Comparison of ENCODE assay signal across 22 cellular contexts in genomic region chr6:53294611-53295010, GRCh38. TPM values are rescaled to one million over a fixed set of nuclear protein-coding genes. Genes with fewer than 3 reads are reported as not detected.
A peak's percentile ranks its signal among the peaks of the same experiment; 100 is the strongest.
DNase-seq lines count a peak whose midpoint lies in the region; ATAC-seq and TF ChIP-seq lines count a peak whose summit lies in the region.
"Had no signal": no experiment of that assay in that cellular context is flagged by ENCODE, and none has a peak within 500 bp of the region (broad histone marks: within the 10 kb centered on the region; RNA-seq: fewer than 3 reads in every experiment).

No MANE protein-coding gene starts in this region.

- H3K9me3 Mint-ChIP-seq in activated T-cell treated with anti-CD3 and anti-CD28 coated beads, Interleukin-2, amount 50 U/mL, for 24 hours = no peaks in the 10 kb centered on the region
- no peaks in the 10 kb centered on the region for H3K9me3 Mint-ChIP-seq in activated T-cell treated with anti-CD3 and anti-CD28 coated beads, Interleukin-2, amount 50 U/mL, for 4 hours
- H3K9me3 Mint-ChIP-seq in CD4-positive, alpha-beta memory T cell = no peaks in the 10 kb centered on the region
- no peaks in the 10 kb centered on the region for H3K9me3 Mint-ChIP-seq in T-cell
- H3K9me3 Mint-ChIP-seq in naive thymus-derived CD4-positive, alpha-beta T cell = no peaks in the 10 kb centered on the region
- H3K9me3 Mint-ChIP-seq: neural progenitor cell; stimulated activated naive CD8-positive, alpha-beta T cell treated with anti-CD3 and anti-CD28 coated beads, Interleukin-15, amount 100 ng/mL, for 72 hours had no signal

- BruUV-seq in OCI-LY7 (replicated peaks; lab: Mats Ljungman, UMichigan) = no TSS peak

- peaks cover 44% of the 10 kb centered on the region for H3K79me2 ChIP-seq in OCI-LY7 (ENCODE audit: insufficient read depth, low read depth, low read length)
- H3K79me2 ChIP-seq: parathyroid adenoma had no signal

- no peak overlapping the region for H3K4me2 ChIP-seq in OCI-LY7 (ENCODE audit: low read length)
- H3K4me2 ChIP-seq: neural progenitor cell, PC-9 had no signal

- no peak for TF ChIP-seq CTCF in OCI-LY7 (conservative IDR thresholded peaks at IDR 0.05; ENCODE audit: low read length)

- no peaks in the 10 kb centered on the region for H3K27me3 Mint-ChIP-seq in activated T-cell treated with anti-CD3 and anti-CD28 coated beads, Interleukin-2, amount 50 U/mL, for 24 hours
- H3K27me3 Mint-ChIP-seq in activated T-cell treated with anti-CD3 and anti-CD28 coated beads, Interleukin-2, amount 50 U/mL, for 4 hours (ENCODE audit: low read depth) = no peaks in the 10 kb centered on the region
- no peaks in the 10 kb centered on the region for H3K27me3 Mint-ChIP-seq in CD4-positive, alpha-beta memory T cell
- no peaks in the 10 kb centered on the region for H3K27me3 Mint-ChIP-seq in T-cell
- no peaks in the 10 kb centered on the region for H3K27me3 Mint-ChIP-seq in naive thymus-derived CD4-positive, alpha-beta T cell
- H3K27me3 Mint-ChIP-seq: stimulated activated naive CD8-positive, alpha-beta T cell treated with anti-CD3 and anti-CD28 coated beads, Interleukin-15, amount 100 ng/mL, for 72 hours had no signal

- H3K36me3 ChIP-seq in CD4-positive, alpha-beta memory T cell (ENCODE audit: insufficient read depth, low read length) = no peaks in the 10 kb centered on the region
- H3K36me3 ChIP-seq in naive thymus-derived CD4-positive, alpha-beta T cell (ENCODE audit: control insufficient read depth in 2 of 3, insufficient read depth in 3 of 3, low read length in 3 of 3) = no peaks in the 10 kb centered on the region
- peaks cover 57% of the 10 kb centered on the region for H3K36me3 ChIP-seq in OCI-LY7 (ENCODE audit: insufficient read depth, low read length)
- H3K36me3 ChIP-seq: neural progenitor cell, thyroid gland, vagina had no signal

- no peaks in the 10 kb centered on the region for H3K9me3 ChIP-seq in CD4-positive, alpha-beta memory T cell (ENCODE audit: control insufficient read depth in 1 of 2, low read length in 2 of 2)
- H3K9me3 ChIP-seq in naive thymus-derived CD4-positive, alpha-beta T cell (ENCODE audit: control insufficient read depth in 2 of 3, low read length in 3 of 3) = no peaks in the 10 kb centered on the region
- H3K9me3 ChIP-seq in OCI-LY7 (ENCODE audit: low read length) = no peaks in the 10 kb centered on the region
- H3K9me3 ChIP-seq: thyroid gland, vagina had no signal

- POLR2A ChIA-PET in CD4-positive, alpha-beta memory T cell (lab: Charles Lee; ENCODE audit: partially characterized antibody) = interaction anchor here (1.2 to 3.7 kb wide), 4 partner anchors 8 to 54 kb away, joined by 3 to 24 read pairs (median 5); partner anchors contain the start of gene ELOVL5
- POLR2A ChIA-PET in T-cell (lab: Charles Lee) = interaction anchor here (0.7 to 0.9 kb wide), 2 partner anchors 8 to 25 kb away, joined by 3 to 4 read pairs; no protein-coding TSS in a partner anchor
- POLR2A ChIA-PET in naive thymus-derived CD4-positive, alpha-beta T cell (lab: Charles Lee) = interaction anchor here (0.7 to 1.1 kb wide), 3 partner anchors 9 to 115 kb away, joined by 3 to 4 read pairs (median 3); no protein-coding TSS in a partner anchor
- POLR2A ChIA-PET in OCI-LY7 (lab: Charles Lee) = interaction anchor here (0.7 to 3.5 kb wide), 3 partner anchors 8 to 65 kb away, joined by 3 to 25 read pairs (median 4); no protein-coding TSS in a partner anchor

- H3K9me2 ChIP-seq in OCI-LY7 (ENCODE audit: insufficient read depth, low read length) = no peaks in the 10 kb centered on the region

- intact Hi-C loops in CD4-positive, alpha-beta memory T cell (cut with micrococcal nuclease) = loop anchor here (2.0 to 10.0 kb wide), 4 partner anchors 20 to 190 kb away; no protein-coding TSS in a partner anchor
- intact Hi-C loops in naive thymus-derived CD4-positive, alpha-beta T cell (cut with micrococcal nuclease) = loop anchor here (1.0 to 10.0 kb wide), 5 partner anchors 52 to 500 kb away; partner anchors contain the start of genes GCLC (in 1 of the 2) and LRRC1 (in 1 of the 2)
- intact Hi-C loops in head of caudate nucleus (cut with DNase I) = loop anchor here (5.0 kb wide), 1 partner anchor 53 kb away; the partner anchor contains the start of gene ELOVL5
- intact Hi-C loops in OCI-LY7 (cut with micrococcal nuclease; ENCODE audit: unreplicated experiment) = loop anchor here (1.0 to 5.0 kb wide), 4 partner anchors 53 to 190 kb away; partner anchors contain the start of gene ELOVL5

- 0 out of 2 replicates have a peak, but pooled peaks cover 24% of the 10 kb centered on the region for H4K20me1 ChIP-seq in OCI-LY7 (ENCODE audit: insufficient read depth, low read length)

- no peak overlapping the region for H3K4me3 Mint-ChIP-seq in activated T-cell treated with anti-CD3 and anti-CD28 coated beads, Interleukin-2, amount 50 U/mL, for 24 hours
- no peak overlapping the region for H3K4me3 Mint-ChIP-seq in activated T-cell treated with anti-CD3 and anti-CD28 coated beads, Interleukin-2, amount 50 U/mL, for 4 hours
- H3K4me3 Mint-ChIP-seq in CD4-positive, alpha-beta memory T cell = peak overlapping the region in 3 of 8 donors; percentile 4 to 47 (median 47)
- no peak overlapping the region for H3K4me3 Mint-ChIP-seq in T-cell
- peak overlapping the region in 3 of 10 donors; percentile 1 to 36 (median 11) for H3K4me3 Mint-ChIP-seq in naive thymus-derived CD4-positive, alpha-beta T cell
- H3K4me3 Mint-ChIP-seq: neural progenitor cell; stimulated activated naive CD8-positive, alpha-beta T cell treated with anti-CD3 and anti-CD28 coated beads, Interleukin-15, amount 100 ng/mL, for 72 hours had no signal

- CTCF ChIA-PET in CD4-positive, alpha-beta memory T cell (lab: Charles Lee; ENCODE audit: partially characterized antibody) = interaction anchor here (0.6 to 3.7 kb wide), 14 partner anchors 8 to 122 kb away, joined by 3 to 20 read pairs (median 4); partner anchors contain the start of gene ELOVL5
- CTCF ChIA-PET in T-cell (lab: Charles Lee) = interaction anchor here (0.6 to 1.6 kb wide), 8 partner anchors 8 to 434 kb away, joined by 3 to 8 read pairs (median 3); no protein-coding TSS in a partner anchor
- CTCF ChIA-PET in naive thymus-derived CD4-positive, alpha-beta T cell (lab: Charles Lee) = interaction anchor here (0.8 to 1.5 kb wide), 5 partner anchors 8 to 122 kb away, joined by 3 to 8 read pairs (median 3); no protein-coding TSS in a partner anchor
- CTCF ChIA-PET in OCI-LY7 (lab: Charles Lee; ENCODE audit: unreplicated experiment) = interaction anchor here (0.7 to 1.4 kb wide), 5 partner anchors 13 to 121 kb away, joined by 3 to 6 read pairs (median 3); no protein-coding TSS in a partner anchor

- no peak overlapping the region for H2AFZ ChIP-seq in OCI-LY7 (ENCODE audit: low read length)
- H2AFZ ChIP-seq: neural progenitor cell, parathyroid adenoma, PC-9 had no signal

- no peaks in the 10 kb centered on the region for H3K27me3 ChIP-seq in CD4-positive, alpha-beta memory T cell (ENCODE audit: insufficient read depth, low read length)
- H3K27me3 ChIP-seq in naive thymus-derived CD4-positive, alpha-beta T cell (ENCODE audit: control insufficient read depth in 2 of 2, insufficient read depth in 2 of 2, low read length in 2 of 2) = no peaks in the 10 kb centered on the region
- H3K27me3 ChIP-seq: neural progenitor cell, thyroid gland, vagina had no signal

- peak overlapping the region; percentile 28 for H3K27ac Mint-ChIP-seq in activated T-cell treated with anti-CD3 and anti-CD28 coated beads, Interleukin-2, amount 50 U/mL, for 24 hours
- peak overlapping the region in 6 of 7 donors; percentile 21 to 84 (median 76) for H3K27ac Mint-ChIP-seq in CD4-positive, alpha-beta memory T cell
- H3K27ac Mint-ChIP-seq in T-cell = peak overlapping the region; percentile 40 to 87
- peak overlapping the region in 7 of 9 donors; percentile 11 to 81 (median 51) for H3K27ac Mint-ChIP-seq in naive thymus-derived CD4-positive, alpha-beta T cell
- H3K27ac Mint-ChIP-seq: neural progenitor cell had no signal

- H3K4me1 Mint-ChIP-seq in activated T-cell treated with anti-CD3 and anti-CD28 coated beads, Interleukin-2, amount 50 U/mL, for 24 hours (ENCODE audit: low read depth) = peaks cover 82% of the 10 kb centered on the region
- H3K4me1 Mint-ChIP-seq in activated T-cell treated with anti-CD3 and anti-CD28 coated beads, Interleukin-2, amount 50 U/mL, for 4 hours (ENCODE audit: low read depth) = peaks cover 89% of the 10 kb centered on the region
- peaks cover 70 to 98% (median 84%) of the 10 kb centered on the region in 4 donors for H3K4me1 Mint-ChIP-seq in CD4-positive, alpha-beta memory T cell
- H3K4me1 Mint-ChIP-seq in T-cell = peaks cover 85 to 93% (median 87%) of the 10 kb centered on the region in 3 donors
- H3K4me1 Mint-ChIP-seq in naive thymus-derived CD4-positive, alpha-beta T cell = peaks cover 48 to 94% (median 84%) of the 10 kb centered on the region in 7 donors

- peaks cover 54% of the 10 kb centered on the region for H3K36me3 Mint-ChIP-seq in activated T-cell treated with anti-CD3 and anti-CD28 coated beads, Interleukin-2, amount 50 U/mL, for 24 hours (ENCODE audit: low read depth)
- H3K36me3 Mint-ChIP-seq in activated T-cell treated with anti-CD3 and anti-CD28 coated beads, Interleukin-2, amount 50 U/mL, for 4 hours (ENCODE audit: insufficient read depth) = peaks cover 32% of the 10 kb centered on the region
- H3K36me3 Mint-ChIP-seq in CD4-positive, alpha-beta memory T cell = peaks cover 15 to 24% of the 10 kb centered on the region in 2 donors
- peaks cover 22% of the 10 kb centered on the region for H3K36me3 Mint-ChIP-seq in T-cell
- peaks cover 0 to 23% (median 9%) of the 10 kb centered on the region in 5 donors for H3K36me3 Mint-ChIP-seq in naive thymus-derived CD4-positive, alpha-beta T cell

- no peak overlapping the region for H3K4me3 ChIP-seq in CD4-positive, alpha-beta memory T cell (ENCODE audit: low read length in 2 of 2)
- H3K4me3 ChIP-seq in naive thymus-derived CD4-positive, alpha-beta T cell (ENCODE audit: low read length) = no peak overlapping the region
- H3K4me3 ChIP-seq in OCI-LY7 (ENCODE audit: low read depth, low read length, poor library complexity, severe bottlenecking) = no peak overlapping the region
- H3K4me3 ChIP-seq: neural progenitor cell, PC-9, skin epidermis, thyroid gland, vagina had no signal

- peak overlapping the region; percentile 27 for H3K27ac ChIP-seq in CD4-positive, alpha-beta memory T cell (ENCODE audit: low read depth, low read length)
- H3K27ac ChIP-seq in naive thymus-derived CD4-positive, alpha-beta T cell (ENCODE audit: low read depth, low read length) = no peak overlapping the region
- H3K27ac ChIP-seq in OCI-LY7 (ENCODE audit: low read depth, low read length, poor library complexity, severe bottlenecking) = no peak overlapping the region
- H3K27ac ChIP-seq: neural progenitor cell, parathyroid adenoma, PC-9, thyroid gland, vagina had no signal

- DNase-seq in activated T-cell treated with anti-CD3 and anti-CD28 coated beads, Interleukin-2, amount 50 U/mL, for 24 hours = no peak
- DNase-seq in activated T-cell treated with anti-CD3 and anti-CD28 coated beads, Interleukin-2, amount 50 U/mL, for 4 hours = no peak
- no peak for DNase-seq in CD4-positive, alpha-beta memory T cell
- no peak for DNase-seq in T-cell
- no peak for DNase-seq in naive thymus-derived CD4-positive, alpha-beta T cell
- DNase-seq in head of caudate nucleus = no peak
- no peak for DNase-seq in NCI-H2029 (lab: John Stamatoyannopoulos, UW)
- no peak for DNase-seq in OCI-LY7 (ENCODE audit: low spot score)
- DNase-seq: activated CD4-positive, alpha-beta T cell treated with anti-CD3 and anti-CD28 coated beads for 4 hours; activated T-cell treated with anti-CD3 and anti-CD28 coated beads, Interleukin-2, amount 50 U/mL, for 1 hour; AML-193; aorta; left colon; mammary epithelial cell; NCI-H2107; PC-9; thyroid gland had no signal

- ATAC-seq in activated T-cell treated with anti-CD3 and anti-CD28 coated beads, Interleukin-2, amount 50 U/mL, for 4 hours = no peak
- ATAC-seq in T-cell (replicated peaks in 1 of 4) = no peak
- no peak for ATAC-seq in naive thymus-derived CD4-positive, alpha-beta T cell
- ATAC-seq: left colon; stimulated activated naive CD8-positive, alpha-beta T cell treated with anti-CD3 and anti-CD28 coated beads, Interleukin-15, amount 100 ng/mL, for 72 hours had no signal

- H3K4me1 ChIP-seq in CD4-positive, alpha-beta memory T cell (ENCODE audit: insufficient read depth, low read length) = peaks cover 97% of the 10 kb centered on the region
- peaks cover 30 to 41% of the 10 kb centered on the region in 2 donors for H3K4me1 ChIP-seq in naive thymus-derived CD4-positive, alpha-beta T cell (ENCODE audit: control insufficient read depth in 2 of 2, insufficient read depth in 2 of 2, low read length in 2 of 2)
- H3K4me1 ChIP-seq in OCI-LY7 (ENCODE audit: insufficient read depth, low read length, poor library complexity, severe bottlenecking) = peaks cover 16% of the 10 kb centered on the region
- H3K4me1 ChIP-seq: parathyroid adenoma, thyroid gland had no signal

RNA-seq across cellular contexts. Expression of gene ELOVL5, which starts 54.1 kb away (rescaled TPM):
- total RNA-seq in activated T-cell treated with anti-CD3 and anti-CD28 coated beads, Interleukin-2, amount 50 U/mL, for 4 hours = 100 to 1,000 TPM in 2 of 3 donors, 10 to 100 TPM in 1; 89.4 to 115 (median 104) TPM
- total RNA-seq in CD4-positive, alpha-beta memory T cell = 100 to 1,000 TPM; 108 to 111 TPM
- 100 to 1,000 TPM; 108 to 125 TPM for polyA plus RNA-seq in CD4-positive, alpha-beta memory T cell
- total RNA-seq in T-cell (100 to 1,000 TPM in 1 of 5 donors, 10 to 100 TPM in 4; 71.4 to 101 (median 86.5) TPM), OCI-LY7 (2022) (97.1 and 107 TPM in 2 replicates)
- total RNA-seq in naive thymus-derived CD4-positive, alpha-beta T cell = 100 to 1,000 TPM in 1 of 5 experiments, 10 to 100 TPM in 4; 49.7 to 124 (median 71.3) TPM
- polyA plus RNA-seq in naive thymus-derived CD4-positive, alpha-beta T cell = 10 to 100 TPM; 40.9 to 52.5 TPM
- 65.4 and 66.8 TPM in 2 replicates for total RNA-seq in OCI-LY7 (2014; rRNA removed; shearing (Covaris generic))
